Comparison of ENCODE assay signal across 23 cellular contexts in genomic region chr21:38186869-38187268, GRCh38.
"Had no signal": no experiment of that assay in that cellular context is flagged by ENCODE, and none has a peak within 500 bp of the region (broad histone marks: within the 10 kb centered on the region; RNA-seq: fewer than 3 reads in every experiment).

No MANE protein-coding gene starts in this region.

- H3K36me3 ChIP-seq: MG63, Peyer's patch, SJCRH30 had no signal

- H3K27ac ChIP-seq: PC-9, Peyer's patch, SJCRH30 had no signal

- ATAC-seq: Right ventricle myocardium inferior, SK-N-SH treated with all-trans-retinoic acid at 6 μM for 48 hours had no signal

- H3K4me3 ChIP-seq: MG63, PC-9, Peyer's patch, SJCRH30 had no signal

- H2AFZ ChIP-seq: PC-9 had no signal

- H3K4me2 ChIP-seq: PC-9 had no signal

- H3K9me3 ChIP-seq: Peyer's patch had no signal

- H3K27me3 ChIP-seq: Peyer's patch, SJCRH30 had no signal

- DNase-seq: Karpas-422, KG1, MG63, NCI-H1092, NCI-H1436, NCI-H187, NCI-H2029, NCI-H2081 treated with DMSO at 0.1 percent for 48 hours, NCI-H2171, NCI-H226, NCI-H446, NCI-H510A, NCI-H524 treated with DMSO at 0.1 percent for 48 hours, NCI-H69, NCI-H774, OCI-M1, PC-9, Peyer's patch, SHP77 treated with DMSO at 0.1 percent for 48 hours, SJCRH30, T-helper 1 cell had no signal

- H3K4me1 ChIP-seq: Peyer's patch, SJCRH30 had no signal
